ENCODE assay signal across 32 cellular contexts in the genomic region with DNA sequence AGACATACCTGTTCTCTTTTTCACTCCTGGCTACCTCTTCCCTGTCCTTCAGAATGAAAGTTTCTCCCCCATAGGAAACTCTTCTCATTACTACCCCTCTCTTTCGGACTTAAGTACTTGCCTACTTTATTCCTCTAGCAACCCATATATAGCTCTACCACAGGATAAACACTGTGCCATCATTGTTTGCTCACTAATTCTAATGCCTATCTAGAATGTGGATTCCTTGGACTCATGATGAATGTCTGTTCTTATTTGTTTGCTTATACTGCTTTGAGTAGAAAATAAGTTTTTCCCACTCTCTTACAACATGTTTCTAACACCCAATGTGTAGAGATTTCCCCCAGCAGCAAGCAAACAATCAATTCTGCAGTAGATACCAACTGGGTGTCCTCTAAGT.
"Had no signal": no experiment of that assay in that cellular context is flagged by ENCODE, and none has a peak within 500 bp of the region (broad histone marks: within the 10 kb centered on the region; RNA-seq: fewer than 3 reads in every experiment).

No MANE protein-coding gene starts in this region.

- H3K27ac ChIP-seq: neural progenitor cell, neutrophil, ovary, parathyroid adenoma, psoas muscle, skin epidermis, spleen, stomach, thoracic aorta, thyroid gland, tibial nerve, upper lobe of left lung, vagina had no signal

- H3K36me3 Mint-ChIP-seq: naive thymus-derived CD4-positive, alpha-beta T cell; natural killer cell; neural progenitor cell; stimulated activated naive B cell treated with anti-CD40 and anti-IgM and Interleukin-4, amounts not matched to agents 10 μg/mL and 1 μg/mL and 100 μg/mL, for 72 hours had no signal

- H3K4me2 ChIP-seq: neural progenitor cell, smooth muscle cell had no signal

- H3K4me1 Mint-ChIP-seq: naive thymus-derived CD4-positive, alpha-beta T cell; natural killer cell; stimulated activated naive B cell treated with anti-CD40 and anti-IgM and Interleukin-4, amounts not matched to agents 10 μg/mL and 1 μg/mL and 100 μg/mL, for 72 hours had no signal

- H3K27ac Mint-ChIP-seq: naive thymus-derived CD4-positive, alpha-beta T cell; natural killer cell; nephron; neural progenitor cell; progenitor cell of endocrine pancreas; stimulated activated naive B cell treated with anti-CD40 and anti-IgM and Interleukin-4, amounts not matched to agents 10 μg/mL and 1 μg/mL and 100 μg/mL, for 72 hours; stimulated activated naive CD8-positive, alpha-beta T cell treated with anti-CD3 and anti-CD28 coated beads, Interleukin-15, Interleukin-2, amounts not matched to agents 100 ng/mL and 50 ng/mL, for 24 hours had no signal

- ATAC-seq: naive thymus-derived CD4-positive, alpha-beta T cell; natural killer cell; psoas muscle; right cardiac atrium; sciatic nerve; stimulated activated naive B cell treated with anti-CD40 and anti-IgM and Interleukin-4, amounts not matched to agents 10 μg/mL and 1 μg/mL and 100 μg/mL, for 72 hours had no signal

- H3K36me3 ChIP-seq: neural progenitor cell, neutrophil, ovary, spleen, stomach, thoracic aorta, thyroid gland, tibial nerve, upper lobe of left lung, vagina had no signal

- H3K9me3 Mint-ChIP-seq: nephron; neural progenitor cell; stimulated activated naive B cell treated with anti-CD40 and anti-IgM and Interleukin-4, amounts not matched to agents 10 μg/mL and 1 μg/mL and 100 μg/mL, for 72 hours; stimulated activated naive CD8-positive, alpha-beta T cell treated with anti-CD3 and anti-CD28 coated beads, Interleukin-15, Interleukin-2, amounts not matched to agents 100 ng/mL and 50 ng/mL, for 24 hours had no signal

- FAIRE-seq: urothelium cell line had no signal

- H3K27me3 ChIP-seq: neural progenitor cell, neutrophil, ovary, spleen, stomach, thyroid gland, tibial nerve, upper lobe of left lung, vagina had no signal

- H3K4me1 ChIP-seq: neural progenitor cell, parathyroid adenoma, psoas muscle, spleen, thyroid gland, tibial nerve, upper lobe of left lung, vagina had no signal

- H2AFZ ChIP-seq: neural progenitor cell, parathyroid adenoma had no signal

- H3K9ac ChIP-seq: neural progenitor cell, parathyroid adenoma had no signal

- H3K4me3 ChIP-seq: neural progenitor cell, ovary, psoas muscle, skin epidermis, smooth muscle cell, spleen, stomach, thoracic aorta, thyroid gland, tibial nerve, upper lobe of left lung, vagina had no signal

- H3K27me3 Mint-ChIP-seq: progenitor cell of endocrine pancreas; stimulated activated naive B cell treated with anti-CD40 and anti-IgM and Interleukin-4, amounts not matched to agents 10 μg/mL and 1 μg/mL and 100 μg/mL, for 72 hours; stimulated activated naive CD8-positive, alpha-beta T cell treated with anti-CD3 and anti-CD28 coated beads, Interleukin-15, Interleukin-2, amounts not matched to agents 100 ng/mL and 50 ng/mL, for 24 hours had no signal

- H3K9me3 ChIP-seq: neutrophil, ovary, psoas muscle, spleen, stomach, thoracic aorta, thyroid gland, tibial nerve, upper lobe of left lung, vagina had no signal

- DNase-seq: naive thymus-derived CD4-positive, alpha-beta T cell; natural killer cell; nucleus accumbens; ovary; posterior cingulate gyrus; psoas muscle; right cardiac atrium; spleen; stimulated activated CD4-positive, alpha-beta T cell treated with anti-CD3 and anti-CD28 coated beads, Interleukin-12 subunit alpha, Interleukin-12 subunit beta, amount 100 ng/mL, for 4 hours; stimulated activated CD4-positive, alpha-beta T cell treated with anti-CD3 and anti-CD28 coated beads, Interleukin-1b, Interleukin-23, amount 100 ng/mL, for 48 hours; stimulated activated CD4-positive, alpha-beta T cell treated with anti-CD3 and anti-CD28 coated beads, Interleukin-4, amount 100 ng/mL, for 1 hour; stimulated activated CD4-positive, alpha-beta T cell treated with anti-CD3 and anti-CD28 coated beads, Interleukin-4, amount 100 ng/mL, for 4 hours; stimulated activated CD8-positive, alpha-beta memory T cell treated with anti-CD3 and anti-CD28 coated beads, Interleukin-4, amount 100 ng/mL, for 48 hours; stimulated activated naive B cell treated with anti-CD40 and anti-IgM and Interleukin-4, amounts not matched to agents 10 μg/mL and 1 μg/mL and 100 μg/mL, for 72 hours; stimulated activated naive CD4-positive, alpha-beta T cell treated with Interleukin-2 at 50 U/mL for 16 hours; stomach; thyroid gland; trophoblast cell; upper lobe of left lung had no signal

- H3K4me3 Mint-ChIP-seq: naive thymus-derived CD4-positive, alpha-beta T cell; natural killer cell; nephron; neural progenitor cell; stimulated activated naive B cell treated with anti-CD40 and anti-IgM and Interleukin-4, amounts not matched to agents 10 μg/mL and 1 μg/mL and 100 μg/mL, for 72 hours; stimulated activated naive CD8-positive, alpha-beta T cell treated with anti-CD3 and anti-CD28 coated beads, Interleukin-15, Interleukin-2, amounts not matched to agents 100 ng/mL and 50 ng/mL, for 24 hours had no signal
